14 cellular contexts compared by ENCODE assay signal in genomic region chr9:94672811-94673487, GRCh38. TPM values are rescaled to one million over a fixed set of nuclear protein-coding genes. Genes with fewer than 3 reads are reported as not detected.
DNase-seq lines count a peak whose midpoint lies in the region; TF ChIP-seq lines count a peak whose summit lies in the region.
"Had no signal": no experiment of that assay in that cellular context is flagged by ENCODE, and none has a peak within 500 bp of the region (broad histone marks: within the 10 kb centered on the region; RNA-seq: fewer than 3 reads in every experiment).

No MANE protein-coding gene starts in this region.

- H3K9me3 ChIP-seq in adipocyte (ENCODE audit: control insufficient read depth, low read length), result no peaks in the 10 kb centered on the region

- peak overlapping the region; percentile 89 for H3K27ac Mint-ChIP-seq in HFFc6

- no peak overlapping the region for H3K9ac ChIP-seq in adipocyte (ENCODE audit: low read length)

- peaks cover 3% of the 10 kb centered on the region; the same call in 1 of the 2 replicates for H3K27me3 Mint-ChIP-seq in HFFc6 (ENCODE audit: insufficient read depth)

- H3K4me3 Mint-ChIP-seq in HFFc6, result peak overlapping the region; percentile 73

- H3K36me3 ChIP-seq in adipocyte (ENCODE audit: control insufficient read depth, insufficient read depth, low read length, severe bottlenecking), result no peaks in the 10 kb centered on the region
- H3K36me3 ChIP-seq: HAP-1 had no signal

- no peak for TF ChIP-seq CTCF in HFFc6 (IDR thresholded peaks at IDR 0.05)

- no peak overlapping the region for H3K4me3 ChIP-seq in adipocyte (ENCODE audit: low read length)
- H3K4me3 ChIP-seq: HAP-1 had no signal

- H3K36me3 Mint-ChIP-seq in HFFc6 (ENCODE audit: low read depth), result no peaks in the 10 kb centered on the region

- peaks cover 50% of the 10 kb centered on the region for H3K4me1 Mint-ChIP-seq in HFFc6 (ENCODE audit: low read depth)

- H3K4me1 ChIP-seq in adipocyte (ENCODE audit: control insufficient read depth, insufficient read depth, low read length), result peaks cover 39% of the 10 kb centered on the region
- H3K4me1 ChIP-seq: HAP-1 had no signal

- H3K27me3 ChIP-seq in adipocyte (replicated peaks; ENCODE audit: control insufficient read depth, insufficient read depth, low read length), result no peaks in the 10 kb centered on the region

- H3K9me3 Mint-ChIP-seq in HFFc6, result no peaks in the 10 kb centered on the region

- DNase-seq in A172 (ENCODE audit: low spot score) (peak; percentile 89), HFFc6 (peak; percentile 81), adipocyte (ENCODE audit: low read depth) (peak; percentile 77), foreskin melanocyte (peak; percentile 68), GDM1 (lab: John Stamatoyannopoulos, UW) (no peak), CD1c-positive myeloid dendritic cell (ENCODE audit: extremely low spot score) (no peak), NCI-H748 (lab: John Stamatoyannopoulos, UW; ENCODE audit: unreplicated experiment) (no peak)
- DNase-seq in stimulated activated CD4-positive, alpha-beta T cell treated with anti-CD3 and anti-CD28 coated beads, Interleukin-2, amount 100 ng/mL, for 48 hours, result no peak
- DNase-seq: activated CD4-positive, alpha-beta T cell treated with anti-CD3 and anti-CD28 coated beads, Interleukin-2, amount 50 U/mL, for 4 hours; activated effector memory CD4-positive, alpha-beta T cell treated with Interleukin-2 at 50 U/mL for 16 hours; cerebellar nuclear complex; NCI-H187 had no signal

RNA-seq across cellular contexts. Expression of gene FBP1, which starts 33.6 kb away (rescaled TPM):
- total RNA-seq in A172 (2014; rRNA removed; shearing (Covaris generic)), result 0.12 TPM in 1 of 2 replicates, not detected in the other
- not detected for total RNA-seq in HFFc6 (2021; fragmentation: NEBNext Ultra II Directional; extraction: Animal tissue kit (Norgen Biotek cat#: 25700))
- total RNA-seq: frontal cortex had no signal

RNA-seq across cellular contexts. Expression of gene AOPEP, which starts 53.5 kb away (rescaled TPM):
- 31.0 and 41.0 TPM in 2 replicates for total RNA-seq in A172 (2014; rRNA removed; shearing (Covaris generic))
- total RNA-seq in HFFc6 (2021; fragmentation: NEBNext Ultra II Directional; extraction: Animal tissue kit (Norgen Biotek cat#: 25700)), result 10 to 100 TPM; 32.2 to 46.6 (median 36.3) TPM

Comparison
In these comparisons a context has a peak if more than half of its experiments do, and no peak if none do; other contexts are left out.
1. DNase-seq: peak in A172 (single experiment), HFFc6 (single experiment), adipocyte (single experiment) and foreskin melanocyte (single experiment); none in GDM1 (single experiment), stimulated activated CD4-positive, alpha-beta T cell treated with anti-CD3 and anti-CD28 coated beads, Interleukin-2, amount 100 ng/mL, for 48 hours (0 of 2), CD1c-positive myeloid dendritic cell (single experiment) and NCI-H748 (single experiment).